Comparison of ENCODE assay signal across 20 cellular contexts in genomic region chrY:19067435-19067834, GRCh38.
DNase-seq lines count a peak whose midpoint lies in the region; ATAC-seq and TF ChIP-seq lines count a peak whose summit lies in the region.
"Had no signal": no experiment of that assay in that cellular context is flagged by ENCODE, and none has a peak within 500 bp of the region (broad histone marks: within the 10 kb centered on the region; RNA-seq: fewer than 3 reads in every experiment).

No MANE protein-coding gene starts in this region.

- no peaks in the 10 kb centered on the region for H3K4me1 ChIP-seq in ovary (ENCODE audit: insufficient read depth)
- H3K4me1 ChIP-seq: Caco-2 had no signal

- intact Hi-C loops in ovary (cut with DNase I), result no loop called here

- H3K36me3 ChIP-seq in MG63 (no peaks in the 10 kb centered on the region), ovary (no peaks in the 10 kb centered on the region)

- no peak for ATAC-seq in HG02885 (IDR thresholded peaks at IDR 0.05; ENCODE audit: poor library complexity, unreplicated experiment)
- ATAC-seq in GM19023 (IDR thresholded peaks at IDR 0.05; ENCODE audit: unreplicated experiment), result no peak
- ATAC-seq: CD8-positive, alpha-beta T cell; HCT116; K562; PC-3 had no signal

- H3K9me3 ChIP-seq in MG63 (no peaks in the 10 kb centered on the region), ovary (no peaks in the 10 kb centered on the region)
- H3K9me3 ChIP-seq: Caco-2, SK-N-SH had no signal

- H3K4me3 ChIP-seq in MG63, result no peak overlapping the region
- H3K4me3 ChIP-seq in ovary, result no peak overlapping the region
- H3K4me3 ChIP-seq: K562 had no signal

- TF ChIP-seq POLR2A in ovary (IDR thresholded peaks at IDR 0.05), result no peak

- DNase-seq in AG20443 (ENCODE audit: low spot score), result peak; percentile 9
- peak; percentile 14 for DNase-seq in MG63
- no peak for DNase-seq in epithelial cell of prostate (ENCODE audit: low read depth, low spot score)
- DNase-seq in myocyte (ENCODE audit: low read depth), result peak; percentile 34
- no peak for DNase-seq in superior temporal gyrus (ENCODE audit: extremely low spot score)
- DNase-seq in ovary, result no peak
- DNase-seq: Caco-2; CD8-positive, alpha-beta T cell; NCI-H2029; NCI-H446 treated with DMSO at 0.1 percent for 48 hours; NCI-H526; NCI-H82; NK-92 treated with Interleukin-12 subunit alpha and Interleukin-12 subunit beta, amount 100 ng/mL, for 24 hours; PC-3; SK-N-SH had no signal

- no peak for TF ChIP-seq EP300 in ovary (IDR thresholded peaks at IDR 0.05)

- H3K27me3 ChIP-seq in MG63 (no peaks in the 10 kb centered on the region), ovary (no peaks in the 10 kb centered on the region)

- TF ChIP-seq CTCF in ovary (IDR thresholded peaks at IDR 0.05), result no peak

- H3K27ac ChIP-seq in epithelial cell of prostate (peak overlapping the region; percentile 63), ovary (no peak overlapping the region)
- H3K27ac ChIP-seq: C4-2B had no signal

Comparison
In these comparisons a context has a peak if more than half of its experiments do, and no peak if none do; other contexts are left out.
1. DNase-seq: peak in AG20443 (single experiment), MG63 (single experiment) and myocyte (single experiment); none in epithelial cell of prostate (single experiment), superior temporal gyrus (single experiment) and ovary (0 of 5).